ENCODE assay signal across 1 cellular context in the genomic region with DNA sequence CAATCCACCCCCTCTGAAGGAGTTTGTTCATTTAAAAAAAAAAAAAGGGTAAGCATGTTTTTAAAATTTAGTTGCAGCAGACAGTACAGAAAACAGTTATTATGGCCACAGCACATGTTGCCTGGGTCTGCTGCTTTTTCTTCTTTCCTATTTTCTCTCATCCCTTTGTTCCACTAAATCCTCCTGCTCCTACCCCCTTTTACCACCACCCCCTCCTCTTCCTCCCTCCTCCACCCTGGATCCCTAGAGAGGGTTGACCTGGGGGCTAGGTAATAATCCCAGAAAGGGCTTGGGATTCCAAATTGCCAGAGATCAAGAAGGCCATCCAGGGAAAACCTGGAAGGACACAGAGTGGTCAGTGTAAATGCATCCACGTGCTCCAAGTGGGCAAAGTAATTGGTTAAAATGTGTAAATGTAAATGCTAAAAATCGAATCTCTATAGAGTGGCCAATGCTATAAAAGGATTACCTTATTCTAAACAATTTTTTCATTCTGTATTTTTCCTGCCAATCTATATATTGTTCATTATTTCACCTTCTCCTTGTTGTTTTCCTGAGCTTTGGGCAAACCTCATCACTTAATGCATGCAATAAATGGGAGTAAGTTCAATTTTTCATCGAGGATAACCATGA.
TF ChIP-seq lines count a peak whose summit lies in the region.

No MANE protein-coding gene starts in this region.

TF ChIP-seq in K562, 482 proteins besides CTCF, POLR2A, EP300 and RAD21 (continued from another document and continues in another):
- no peak for TF ChIP-seq POLR3G (IDR thresholded peaks at IDR 0.05; ENCODE audit: extremely low read depth, insufficient read length, insufficient replicate concordance)
- TF ChIP-seq PHB (CRISPR knock-in tag; IDR thresholded peaks at IDR 0.05), result no peak
- TF ChIP-seq TCF7 (IDR thresholded peaks at IDR 0.05; ENCODE audit: borderline replicate concordance), result no peak
- no peak for TF ChIP-seq ZNF76 (CRISPR knock-in tag; IDR thresholded peaks at IDR 0.05; ENCODE audit: borderline replicate concordance)
- TF ChIP-seq FOSL1 (tag; conservative IDR thresholded peaks at IDR 0.05), result peak; percentile 75
- no peak for TF ChIP-seq BACH1 (tag; IDR thresholded peaks at IDR 0.05)
- no peak; the same call in 1 of the 2 replicates for TF ChIP-seq NCOR1 (IDR thresholded peaks at IDR 0.05)
- TF ChIP-seq MCM5 (IDR thresholded peaks at IDR 0.05; ENCODE audit: low read depth), result no peak
- TF ChIP-seq HSF4 (CRISPR knock-in tag; IDR thresholded peaks at IDR 0.05; ENCODE audit: borderline replicate concordance), result no peak
- TF ChIP-seq, protein P1, sequence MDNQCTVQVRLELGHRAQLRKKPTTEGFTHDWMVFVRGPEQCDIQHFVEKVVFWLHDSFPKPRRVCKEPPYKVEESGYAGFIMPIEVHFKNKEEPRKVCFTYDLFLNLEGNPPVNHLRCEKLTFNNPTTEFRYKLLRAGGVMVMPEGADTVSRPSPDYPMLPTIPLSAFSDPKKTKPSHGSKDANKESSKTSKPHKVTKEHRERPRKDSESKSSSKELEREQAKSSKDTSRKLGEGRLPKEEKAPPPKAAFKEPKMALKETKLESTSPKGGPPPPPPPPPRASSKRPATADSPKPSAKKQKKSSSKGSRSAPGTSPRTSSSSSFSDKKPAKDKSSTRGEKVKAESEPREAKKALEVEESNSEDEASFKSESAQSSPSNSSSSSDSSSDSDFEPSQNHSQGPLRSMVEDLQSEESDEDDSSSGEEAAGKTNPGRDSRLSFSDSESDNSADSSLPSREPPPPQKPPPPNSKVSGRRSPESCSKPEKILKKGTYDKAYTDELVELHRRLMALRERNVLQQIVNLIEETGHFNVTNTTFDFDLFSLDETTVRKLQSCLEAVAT (IDR thresholded peaks at IDR 0.05), result peak; percentile 58 to 89
- no peak for TF ChIP-seq CREM (IDR thresholded peaks at IDR 0.05; ENCODE audit: low read depth)
- no peak for TF ChIP-seq KLF16 (IDR thresholded peaks at IDR 0.05)
- TF ChIP-seq, protein P2, sequence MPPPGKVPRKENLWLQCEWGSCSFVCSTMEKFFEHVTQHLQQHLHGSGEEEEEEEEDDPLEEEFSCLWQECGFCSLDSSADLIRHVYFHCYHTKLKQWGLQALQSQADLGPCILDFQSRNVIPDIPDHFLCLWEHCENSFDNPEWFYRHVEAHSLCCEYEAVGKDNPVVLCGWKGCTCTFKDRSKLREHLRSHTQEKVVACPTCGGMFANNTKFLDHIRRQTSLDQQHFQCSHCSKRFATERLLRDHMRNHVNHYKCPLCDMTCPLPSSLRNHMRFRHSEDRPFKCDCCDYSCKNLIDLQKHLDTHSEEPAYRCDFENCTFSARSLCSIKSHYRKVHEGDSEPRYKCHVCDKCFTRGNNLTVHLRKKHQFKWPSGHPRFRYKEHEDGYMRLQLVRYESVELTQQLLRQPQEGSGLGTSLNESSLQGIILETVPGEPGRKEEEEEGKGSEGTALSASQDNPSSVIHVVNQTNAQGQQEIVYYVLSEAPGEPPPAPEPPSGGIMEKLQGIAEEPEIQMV (tag; conservative IDR thresholded peaks at IDR 0.05; ENCODE audit: low read depth), result no peak
- TF ChIP-seq, protein P3, sequence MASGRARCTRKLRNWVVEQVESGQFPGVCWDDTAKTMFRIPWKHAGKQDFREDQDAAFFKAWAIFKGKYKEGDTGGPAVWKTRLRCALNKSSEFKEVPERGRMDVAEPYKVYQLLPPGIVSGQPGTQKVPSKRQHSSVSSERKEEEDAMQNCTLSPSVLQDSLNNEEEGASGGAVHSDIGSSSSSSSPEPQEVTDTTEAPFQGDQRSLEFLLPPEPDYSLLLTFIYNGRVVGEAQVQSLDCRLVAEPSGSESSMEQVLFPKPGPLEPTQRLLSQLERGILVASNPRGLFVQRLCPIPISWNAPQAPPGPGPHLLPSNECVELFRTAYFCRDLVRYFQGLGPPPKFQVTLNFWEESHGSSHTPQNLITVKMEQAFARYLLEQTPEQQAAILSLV (tag; IDR thresholded peaks at IDR 0.05), result no peak
- no peak for TF ChIP-seq CHD4 (IDR thresholded peaks at IDR 0.05; ENCODE audit: insufficient read depth, insufficient replicate concordance, low read depth, low read length, poor library complexity, severe bottlenecking)
- 0 out of 2 replicates have a peak, but pooled peaks have one; percentile 7 for TF ChIP-seq ZNF316 (IDR thresholded peaks at IDR 0.05)
- no peak for TF ChIP-seq ZNF232 (CRISPR knock-in tag; IDR thresholded peaks at IDR 0.05)
- no peak for TF ChIP-seq ESRRB (CRISPR knock-in tag; IDR thresholded peaks at IDR 0.05; ENCODE audit: borderline replicate concordance)
- no peak for TF ChIP-seq MTA1 (IDR thresholded peaks at IDR 0.05; ENCODE audit: borderline replicate concordance)
- no peak for TF ChIP-seq KAT2B (IDR thresholded peaks at IDR 0.05; ENCODE audit: low read depth, low read length)
- TF ChIP-seq, protein P4, sequence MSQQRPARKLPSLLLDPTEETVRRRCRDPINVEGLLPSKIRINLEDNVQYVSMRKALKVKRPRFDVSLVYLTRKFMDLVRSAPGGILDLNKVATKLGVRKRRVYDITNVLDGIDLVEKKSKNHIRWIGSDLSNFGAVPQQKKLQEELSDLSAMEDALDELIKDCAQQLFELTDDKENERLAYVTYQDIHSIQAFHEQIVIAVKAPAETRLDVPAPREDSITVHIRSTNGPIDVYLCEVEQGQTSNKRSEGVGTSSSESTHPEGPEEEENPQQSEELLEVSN (IDR thresholded peaks at IDR 0.05; ENCODE audit: borderline replicate concordance in 1 of 2, extremely low read depth in 1 of 2, insufficient read depth in 1 of 2, insufficient read length in 1 of 2, low read depth in 1 of 2, low read length in 1 of 2, poor library complexity in 1 of 2, severe bottlenecking in 1 of 2), result peak in 1 of 2 experiments; percentile 23
- TF ChIP-seq, protein P5, sequence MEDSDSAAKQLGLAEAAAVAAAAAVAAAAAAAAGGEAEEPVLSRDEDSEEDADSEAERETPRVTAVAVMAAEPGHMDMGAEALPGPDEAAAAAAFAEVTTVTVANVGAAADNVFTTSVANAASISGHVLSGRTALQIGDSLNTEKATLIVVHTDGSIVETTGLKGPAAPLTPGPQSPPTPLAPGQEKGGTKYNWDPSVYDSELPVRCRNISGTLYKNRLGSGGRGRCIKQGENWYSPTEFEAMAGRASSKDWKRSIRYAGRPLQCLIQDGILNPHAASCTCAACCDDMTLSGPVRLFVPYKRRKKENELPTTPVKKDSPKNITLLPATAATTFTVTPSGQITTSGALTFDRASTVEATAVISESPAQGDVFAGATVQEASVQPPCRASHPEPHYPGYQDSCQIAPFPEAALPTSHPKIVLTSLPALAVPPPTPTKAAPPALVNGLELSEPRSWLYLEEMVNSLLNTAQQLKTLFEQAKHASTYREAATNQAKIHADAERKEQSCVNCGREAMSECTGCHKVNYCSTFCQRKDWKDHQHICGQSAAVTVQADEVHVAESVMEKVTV (CRISPR knock-in tag; IDR thresholded peaks at IDR 0.05), result no peak
- TF ChIP-seq CTBP1 (IDR thresholded peaks at IDR 0.05; ENCODE audit: borderline replicate concordance), result no peak
- TF ChIP-seq ESRRA (IDR thresholded peaks at IDR 0.05; ENCODE audit: borderline replicate concordance, low read depth), result no peak
- TF ChIP-seq, protein P6, sequence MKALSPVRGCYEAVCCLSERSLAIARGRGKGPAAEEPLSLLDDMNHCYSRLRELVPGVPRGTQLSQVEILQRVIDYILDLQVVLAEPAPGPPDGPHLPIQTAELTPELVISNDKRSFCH (CRISPR knock-in tag; IDR thresholded peaks at IDR 0.05), result 0 out of 2 replicates have a peak, but pooled peaks have one; percentile 39
- TF ChIP-seq, protein P6 (tag; IDR thresholded peaks at IDR 0.05), result no peak
- TF ChIP-seq ZNF57 (CRISPR knock-in tag; IDR thresholded peaks at IDR 0.05), result no peak
- TF ChIP-seq SREBF1 (IDR thresholded peaks at IDR 0.05; ENCODE audit: borderline replicate concordance, low read depth, low read length), result no peak
- TF ChIP-seq, protein P7, sequence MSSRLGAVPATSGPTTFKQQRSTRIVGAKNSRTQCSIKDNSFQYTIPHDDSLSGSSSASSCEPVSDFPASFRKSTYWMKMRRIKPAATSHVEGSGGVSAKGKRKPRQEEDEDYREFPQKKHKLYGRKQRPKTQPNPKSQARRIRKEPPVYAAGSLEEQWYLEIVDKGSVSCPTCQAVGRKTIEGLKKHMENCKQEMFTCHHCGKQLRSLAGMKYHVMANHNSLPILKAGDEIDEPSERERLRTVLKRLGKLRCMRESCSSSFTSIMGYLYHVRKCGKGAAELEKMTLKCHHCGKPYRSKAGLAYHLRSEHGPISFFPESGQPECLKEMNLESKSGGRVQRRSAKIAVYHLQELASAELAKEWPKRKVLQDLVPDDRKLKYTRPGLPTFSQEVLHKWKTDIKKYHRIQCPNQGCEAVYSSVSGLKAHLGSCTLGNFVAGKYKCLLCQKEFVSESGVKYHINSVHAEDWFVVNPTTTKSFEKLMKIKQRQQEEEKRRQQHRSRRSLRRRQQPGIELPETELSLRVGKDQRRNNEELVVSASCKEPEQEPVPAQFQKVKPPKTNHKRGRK (tag; IDR thresholded peaks at IDR 0.05), result peak; percentile 58
- no peak for TF ChIP-seq NBN (IDR thresholded peaks at IDR 0.05; ENCODE audit: low read depth)
- no peak for TF ChIP-seq ZFPM2 (CRISPR knock-in tag; IDR thresholded peaks at IDR 0.05)
- no peak for TF ChIP-seq XRCC4 (IDR thresholded peaks at IDR 0.05; ENCODE audit: extremely low read depth, insufficient read depth, insufficient read length)
- 0 out of 2 replicates have a peak, but pooled peaks have one; percentile 4 for TF ChIP-seq ZNF175 (CRISPR knock-in tag; IDR thresholded peaks at IDR 0.05; ENCODE audit: low read depth)
- TF ChIP-seq DDX20 (tag; IDR thresholded peaks at IDR 0.05; ENCODE audit: low read depth), result no peak
- TF ChIP-seq L3MBTL2 (IDR thresholded peaks at IDR 0.05), result 0 out of 2 replicates have a peak, but pooled peaks have one; percentile 39
- TF ChIP-seq, protein P8, sequence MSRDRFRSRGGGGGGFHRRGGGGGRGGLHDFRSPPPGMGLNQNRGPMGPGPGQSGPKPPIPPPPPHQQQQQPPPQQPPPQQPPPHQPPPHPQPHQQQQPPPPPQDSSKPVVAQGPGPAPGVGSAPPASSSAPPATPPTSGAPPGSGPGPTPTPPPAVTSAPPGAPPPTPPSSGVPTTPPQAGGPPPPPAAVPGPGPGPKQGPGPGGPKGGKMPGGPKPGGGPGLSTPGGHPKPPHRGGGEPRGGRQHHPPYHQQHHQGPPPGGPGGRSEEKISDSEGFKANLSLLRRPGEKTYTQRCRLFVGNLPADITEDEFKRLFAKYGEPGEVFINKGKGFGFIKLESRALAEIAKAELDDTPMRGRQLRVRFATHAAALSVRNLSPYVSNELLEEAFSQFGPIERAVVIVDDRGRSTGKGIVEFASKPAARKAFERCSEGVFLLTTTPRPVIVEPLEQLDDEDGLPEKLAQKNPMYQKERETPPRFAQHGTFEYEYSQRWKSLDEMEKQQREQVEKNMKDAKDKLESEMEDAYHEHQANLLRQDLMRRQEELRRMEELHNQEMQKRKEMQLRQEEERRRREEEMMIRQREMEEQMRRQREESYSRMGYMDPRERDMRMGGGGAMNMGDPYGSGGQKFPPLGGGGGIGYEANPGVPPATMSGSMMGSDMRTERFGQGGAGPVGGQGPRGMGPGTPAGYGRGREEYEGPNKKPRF (IDR thresholded peaks at IDR 0.05; ENCODE audit: low read depth, low read length), result no peak
- TF ChIP-seq HMG20B (CRISPR knock-in tag; IDR thresholded peaks at IDR 0.05), result no peak
- TF ChIP-seq TOE1 (IDR thresholded peaks at IDR 0.05; ENCODE audit: borderline replicate concordance), result no peak; the same call in 1 of the 2 replicates
- TF ChIP-seq TOE1 (CRISPR knock-in tag; IDR thresholded peaks at IDR 0.05; ENCODE audit: borderline replicate concordance, low read depth), result no peak
- TF ChIP-seq, protein P9, sequence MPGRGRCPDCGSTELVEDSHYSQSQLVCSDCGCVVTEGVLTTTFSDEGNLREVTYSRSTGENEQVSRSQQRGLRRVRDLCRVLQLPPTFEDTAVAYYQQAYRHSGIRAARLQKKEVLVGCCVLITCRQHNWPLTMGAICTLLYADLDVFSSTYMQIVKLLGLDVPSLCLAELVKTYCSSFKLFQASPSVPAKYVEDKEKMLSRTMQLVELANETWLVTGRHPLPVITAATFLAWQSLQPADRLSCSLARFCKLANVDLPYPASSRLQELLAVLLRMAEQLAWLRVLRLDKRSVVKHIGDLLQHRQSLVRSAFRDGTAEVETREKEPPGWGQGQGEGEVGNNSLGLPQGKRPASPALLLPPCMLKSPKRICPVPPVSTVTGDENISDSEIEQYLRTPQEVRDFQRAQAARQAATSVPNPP (IDR thresholded peaks at IDR 0.05; ENCODE audit: borderline replicate concordance, insufficient read depth, insufficient read length), result no peak
- no peak for TF ChIP-seq SLC30A9 (CRISPR knock-in tag; IDR thresholded peaks at IDR 0.05)
- no peak for TF ChIP-seq CCAR2 (IDR thresholded peaks at IDR 0.05; ENCODE audit: low read depth, low read length)
- TF ChIP-seq ZNF143 (CRISPR knock-in tag; IDR thresholded peaks at IDR 0.05), result no peak
- TF ChIP-seq, protein P10, sequence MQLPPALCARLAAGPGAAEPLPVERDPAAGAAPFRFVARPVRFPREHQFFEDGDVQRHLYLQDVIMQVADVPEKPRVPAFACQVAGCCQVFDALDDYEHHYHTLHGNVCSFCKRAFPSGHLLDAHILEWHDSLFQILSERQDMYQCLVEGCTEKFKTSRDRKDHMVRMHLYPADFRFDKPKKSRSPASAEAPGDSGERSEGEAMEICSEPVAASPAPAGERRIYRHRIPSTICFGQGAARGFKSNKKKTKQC (CRISPR knock-in tag; IDR thresholded peaks at IDR 0.05), result peak; percentile 56; the same call in 1 of the 2 replicates
- TF ChIP-seq ZZZ3 (IDR thresholded peaks at IDR 0.05), result no peak
- TF ChIP-seq, protein P11, sequence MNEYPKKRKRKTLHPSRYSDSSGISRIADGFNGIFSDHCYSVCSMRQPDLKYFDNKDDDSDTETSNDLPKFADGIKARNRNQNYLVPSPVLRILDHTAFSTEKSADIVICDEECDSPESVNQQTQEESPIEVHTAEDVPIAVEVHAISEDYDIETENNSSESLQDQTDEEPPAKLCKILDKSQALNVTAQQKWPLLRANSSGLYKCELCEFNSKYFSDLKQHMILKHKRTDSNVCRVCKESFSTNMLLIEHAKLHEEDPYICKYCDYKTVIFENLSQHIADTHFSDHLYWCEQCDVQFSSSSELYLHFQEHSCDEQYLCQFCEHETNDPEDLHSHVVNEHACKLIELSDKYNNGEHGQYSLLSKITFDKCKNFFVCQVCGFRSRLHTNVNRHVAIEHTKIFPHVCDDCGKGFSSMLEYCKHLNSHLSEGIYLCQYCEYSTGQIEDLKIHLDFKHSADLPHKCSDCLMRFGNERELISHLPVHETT (CRISPR knock-in tag; conservative IDR thresholded peaks at IDR 0.05 in 1 of 2, IDR thresholded peaks at IDR 0.05 in 1 of 2), result no peak
- TF ChIP-seq, protein P12, sequence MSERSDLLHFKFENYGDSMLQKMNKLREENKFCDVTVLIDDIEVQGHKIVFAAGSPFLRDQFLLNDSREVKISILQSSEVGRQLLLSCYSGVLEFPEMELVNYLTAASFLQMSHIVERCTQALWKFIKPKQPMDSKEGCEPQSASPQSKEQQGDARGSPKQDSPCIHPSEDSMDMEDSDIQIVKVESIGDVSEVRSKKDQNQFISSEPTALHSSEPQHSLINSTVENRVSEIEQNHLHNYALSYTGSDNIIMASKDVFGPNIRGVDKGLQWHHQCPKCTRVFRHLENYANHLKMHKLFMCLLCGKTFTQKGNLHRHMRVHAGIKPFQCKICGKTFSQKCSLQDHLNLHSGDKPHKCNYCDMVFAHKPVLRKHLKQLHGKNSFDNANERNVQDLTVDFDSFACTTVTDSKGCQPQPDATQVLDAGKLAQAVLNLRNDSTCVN (CRISPR knock-in tag; IDR thresholded peaks at IDR 0.05), result peak; percentile 79; the same call in 1 of the 2 replicates
- TF ChIP-seq ZNF668 (CRISPR knock-in tag; IDR thresholded peaks at IDR 0.05), result 0 out of 2 replicates have a peak, but pooled peaks have one; percentile 5
- TF ChIP-seq SMAD4 (CRISPR knock-in tag; conservative IDR thresholded peaks at IDR 0.05), result no peak
- TF ChIP-seq EWSR1 (IDR thresholded peaks at IDR 0.05; ENCODE audit: borderline replicate concordance, low read depth, partially characterized antibody), result no peak
